Comparison of ENCODE assay signal across 27 cellular contexts in genomic region chr22:28766628-28767027, GRCh38.
"Had no signal": no experiment of that assay in that cellular context is flagged by ENCODE, and none has a peak within 500 bp of the region (broad histone marks: within the 10 kb centered on the region; RNA-seq: fewer than 3 reads in every experiment).

No MANE protein-coding gene starts in this region.

- H3K4me3 ChIP-seq: stomach, suprapubic skin, testis, thoracic aorta, thyroid gland, tibial artery, tibial nerve, transverse colon, upper lobe of left lung, upper lobe of right lung, uterus, vagina had no signal

- H3K36me3 ChIP-seq: stomach, suprapubic skin, thoracic aorta, thyroid gland, tibial artery, tibial nerve, transverse colon, upper lobe of left lung, upper lobe of right lung, uterus, vagina had no signal

- H3K27ac ChIP-seq: stomach, suprapubic skin, testis, thoracic aorta, thyroid gland, tibial artery, tibial nerve, transverse colon, upper lobe of left lung, upper lobe of right lung, uterus, vagina had no signal

- H3K9me3 ChIP-seq: stomach, suprapubic skin, testis, thoracic aorta, thyroid gland, tibial artery, transverse colon, upper lobe of left lung, upper lobe of right lung, uterus, vagina had no signal

- DNase-seq: stimulated activated CD4-positive, alpha-beta T cell treated with anti-CD3 and anti-CD28 coated beads, Interleukin-2, amount 100 ng/mL, for 48 hours; stimulated activated CD4-positive, alpha-beta T cell treated with anti-CD3 and anti-CD28 coated beads, Interleukin-4, amount 100 ng/mL, for 1 hour; stimulated activated CD4-positive, alpha-beta T cell treated with anti-CD3 and anti-CD28 coated beads, Interleukin-4, amount 100 ng/mL, for 24 hours; stimulated activated CD4-positive, alpha-beta T cell treated with anti-CD3 and anti-CD28 coated beads, Interleukin-4, amount 100 ng/mL, for 4 hours; stimulated activated CD8-positive, alpha-beta memory T cell treated with anti-CD3 and anti-CD28 coated beads, Interleukin-4, amount 100 ng/mL, for 48 hours; stimulated activated naive B cell treated with anti-CD40 and anti-IgM and Interleukin-4, amounts not matched to agents 10 μg/mL and 1 μg/mL and 100 μg/mL, for 72 hours; stimulated activated naive CD4-positive, alpha-beta T cell; stimulated activated naive CD4-positive, alpha-beta T cell treated with Interleukin-2 at 50 U/mL for 16 hours; stimulated activated naive CD8-positive, alpha-beta T cell treated with anti-CD3 and anti-CD28 coated beads, Interleukin-15, amount 100 ng/mL, for 72 hours; stimulated activated naive CD8-positive, alpha-beta T cell treated with anti-CD3 and anti-CD28 coated beads, Interleukin-15, Interleukin-2, amounts not matched to agents 100 U/mL and 50 U/mL, for 24 hours; stomach; substantia nigra; testis; thyroid gland; tibial artery; transverse colon; trophoblast cell; upper lobe of left lung; upper lobe of right lung; uterus had no signal

- H3K27me3 ChIP-seq: stomach, suprapubic skin, testis, thyroid gland, tibial artery, tibial nerve, transverse colon, upper lobe of left lung, upper lobe of right lung, uterus, vagina had no signal

- FAIRE-seq: urothelium cell line had no signal

- H3K4me1 ChIP-seq: suprapubic skin, testis, thyroid gland, tibial artery, tibial nerve, transverse colon, upper lobe of left lung, upper lobe of right lung, uterus, vagina had no signal

- ATAC-seq: stimulated activated effector memory CD8-positive, alpha-beta T cell treated with anti-CD3 and anti-CD28 coated beads, Interleukin-12 subunit alpha, Interleukin-12 subunit beta, amount 100 ng/mL, for 72 hours; stimulated activated memory B cell treated with anti-CD40 and anti-IgM and Interleukin-4, amounts not matched to agents 10 μg/mL and 1 μg/mL and 100 μg/mL, for 72 hours; stimulated activated naive B cell treated with anti-CD40 and anti-IgM and Interleukin-4, amounts not matched to agents 10 μg/mL and 1 μg/mL and 100 μg/mL, for 72 hours; stimulated activated naive CD8-positive, alpha-beta T cell treated with anti-CD3 and anti-CD28 coated beads, Interleukin-15, amount 100 ng/mL, for 72 hours; stimulated activated naive CD8-positive, alpha-beta T cell treated with anti-CD3 and anti-CD28 coated beads, Interleukin-15, Interleukin-2, amounts not matched to agents 100 U/mL and 50 U/mL, for 24 hours; upper lobe of right lung had no signal
